Comparison of ENCODE assay signal across 1 cellular context in the genomic region with DNA sequence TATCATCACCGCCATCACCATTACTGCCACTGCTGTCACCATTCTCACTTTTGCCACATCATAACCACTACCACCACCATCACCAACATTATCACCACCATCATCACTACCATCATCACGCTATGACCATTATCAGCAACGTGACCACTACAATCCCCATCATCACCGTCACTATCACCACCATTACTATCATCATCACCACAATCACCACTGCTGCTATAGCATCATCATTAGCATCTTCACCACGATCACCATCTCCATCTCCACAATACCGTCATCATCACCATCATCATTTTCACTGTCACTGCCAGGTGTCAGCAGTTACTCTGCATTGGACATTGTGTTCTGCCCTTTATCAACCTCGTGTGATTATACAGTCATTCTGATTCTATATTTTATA.
TF ChIP-seq lines count a peak whose summit lies in the region.

No MANE protein-coding gene starts in this region.

TF ChIP-seq in HepG2, 621 proteins besides CTCF, POLR2A, EP300 and RAD21 (continued from another document):
- TF ChIP-seq, protein P1, sequence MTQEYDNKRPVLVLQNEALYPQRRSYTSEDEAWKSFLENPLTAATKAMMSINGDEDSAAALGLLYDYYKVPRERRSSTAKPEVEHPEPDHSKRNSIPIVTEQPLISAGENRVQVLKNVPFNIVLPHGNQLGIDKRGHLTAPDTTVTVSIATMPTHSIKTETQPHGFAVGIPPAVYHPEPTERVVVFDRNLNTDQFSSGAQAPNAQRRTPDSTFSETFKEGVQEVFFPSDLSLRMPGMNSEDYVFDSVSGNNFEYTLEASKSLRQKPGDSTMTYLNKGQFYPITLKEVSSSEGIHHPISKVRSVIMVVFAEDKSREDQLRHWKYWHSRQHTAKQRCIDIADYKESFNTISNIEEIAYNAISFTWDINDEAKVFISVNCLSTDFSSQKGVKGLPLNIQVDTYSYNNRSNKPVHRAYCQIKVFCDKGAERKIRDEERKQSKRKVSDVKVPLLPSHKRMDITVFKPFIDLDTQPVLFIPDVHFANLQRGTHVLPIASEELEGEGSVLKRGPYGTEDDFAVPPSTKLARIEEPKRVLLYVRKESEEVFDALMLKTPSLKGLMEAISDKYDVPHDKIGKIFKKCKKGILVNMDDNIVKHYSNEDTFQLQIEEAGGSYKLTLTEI (CRISPR knock-in tag; conservative IDR thresholded peaks at IDR 0.05), result no peak
- TF ChIP-seq HNRNPK (IDR thresholded peaks at IDR 0.05; ENCODE audit: low read depth, low read length, poor library complexity, severe bottlenecking), result no peak
- peak; percentile 73; the same call in 1 of the 2 replicates for TF ChIP-seq NONO (IDR thresholded peaks at IDR 0.05)
- TF ChIP-seq NONO (CRISPR knock-in tag; conservative IDR thresholded peaks at IDR 0.05), result no peak
- no peak for TF ChIP-seq SP1 (IDR thresholded peaks at IDR 0.05)
- TF ChIP-seq SP1 (CRISPR knock-in tag; IDR thresholded peaks at IDR 0.05), result no peak
- no peak for TF ChIP-seq ZBTB20 (CRISPR knock-in tag; IDR thresholded peaks at IDR 0.05; ENCODE audit: borderline replicate concordance, low read depth)
- TF ChIP-seq, protein P2, sequence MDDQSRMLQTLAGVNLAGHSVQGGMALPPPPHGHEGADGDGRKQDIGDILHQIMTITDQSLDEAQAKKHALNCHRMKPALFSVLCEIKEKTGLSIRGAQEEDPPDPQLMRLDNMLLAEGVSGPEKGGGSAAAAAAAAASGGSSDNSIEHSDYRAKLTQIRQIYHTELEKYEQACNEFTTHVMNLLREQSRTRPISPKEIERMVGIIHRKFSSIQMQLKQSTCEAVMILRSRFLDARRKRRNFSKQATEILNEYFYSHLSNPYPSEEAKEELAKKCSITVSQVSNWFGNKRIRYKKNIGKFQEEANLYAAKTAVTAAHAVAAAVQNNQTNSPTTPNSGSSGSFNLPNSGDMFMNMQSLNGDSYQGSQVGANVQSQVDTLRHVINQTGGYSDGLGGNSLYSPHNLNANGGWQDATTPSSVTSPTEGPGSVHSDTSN (CRISPR knock-in tag; IDR thresholded peaks at IDR 0.05; ENCODE audit: borderline replicate concordance), result no peak
- TF ChIP-seq ZNF891 (CRISPR knock-in tag; IDR thresholded peaks at IDR 0.05), result no peak
- no peak for TF ChIP-seq EED (CRISPR knock-in tag; IDR thresholded peaks at IDR 0.05)
- TF ChIP-seq ZNF282 (IDR thresholded peaks at IDR 0.05; ENCODE audit: partially characterized antibody), result peak; percentile 94
- no peak for TF ChIP-seq FIP1L1 (IDR thresholded peaks at IDR 0.05; ENCODE audit: borderline replicate concordance, insufficient read depth, low read depth, low read length)
- TF ChIP-seq ZNF570 (CRISPR knock-in tag; IDR thresholded peaks at IDR 0.05; ENCODE audit: borderline replicate concordance), result no peak
- TF ChIP-seq, protein P3, sequence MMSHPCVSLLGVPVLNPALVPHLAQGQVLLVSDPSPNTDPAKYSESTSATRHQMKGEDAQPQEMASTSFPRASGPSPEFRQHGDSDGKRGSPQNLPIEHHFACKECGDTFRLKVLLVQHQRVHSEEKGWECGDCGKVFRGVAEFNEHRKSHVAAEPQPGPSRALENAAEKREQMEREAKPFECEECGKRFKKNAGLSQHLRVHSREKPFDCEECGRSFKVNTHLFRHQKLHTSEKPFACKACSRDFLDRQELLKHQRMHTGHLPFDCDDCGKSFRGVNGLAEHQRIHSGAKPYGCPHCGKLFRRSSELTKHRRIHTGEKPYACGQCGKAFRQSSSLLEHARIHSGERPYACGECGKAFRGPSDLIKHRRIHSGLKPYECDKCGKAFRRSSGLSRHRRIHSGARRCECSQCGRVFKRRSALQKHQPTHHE (CRISPR knock-in tag; IDR thresholded peaks at IDR 0.05; ENCODE audit: borderline replicate concordance), result no peak
- TF ChIP-seq IKZF1 (IDR thresholded peaks at IDR 0.05), result peak; percentile 74; the same call in 1 of the 2 replicates
- no peak for TF ChIP-seq ZNF234 (CRISPR knock-in tag; conservative IDR thresholded peaks at IDR 0.05)
- TF ChIP-seq HDAC2 (CRISPR knock-in tag; IDR thresholded peaks at IDR 0.05), result no peak
- TF ChIP-seq, protein P4, sequence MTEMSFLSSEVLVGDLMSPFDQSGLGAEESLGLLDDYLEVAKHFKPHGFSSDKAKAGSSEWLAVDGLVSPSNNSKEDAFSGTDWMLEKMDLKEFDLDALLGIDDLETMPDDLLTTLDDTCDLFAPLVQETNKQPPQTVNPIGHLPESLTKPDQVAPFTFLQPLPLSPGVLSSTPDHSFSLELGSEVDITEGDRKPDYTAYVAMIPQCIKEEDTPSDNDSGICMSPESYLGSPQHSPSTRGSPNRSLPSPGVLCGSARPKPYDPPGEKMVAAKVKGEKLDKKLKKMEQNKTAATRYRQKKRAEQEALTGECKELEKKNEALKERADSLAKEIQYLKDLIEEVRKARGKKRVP (CRISPR knock-in tag; IDR thresholded peaks at IDR 0.05), result no peak
- TF ChIP-seq, protein P5, sequence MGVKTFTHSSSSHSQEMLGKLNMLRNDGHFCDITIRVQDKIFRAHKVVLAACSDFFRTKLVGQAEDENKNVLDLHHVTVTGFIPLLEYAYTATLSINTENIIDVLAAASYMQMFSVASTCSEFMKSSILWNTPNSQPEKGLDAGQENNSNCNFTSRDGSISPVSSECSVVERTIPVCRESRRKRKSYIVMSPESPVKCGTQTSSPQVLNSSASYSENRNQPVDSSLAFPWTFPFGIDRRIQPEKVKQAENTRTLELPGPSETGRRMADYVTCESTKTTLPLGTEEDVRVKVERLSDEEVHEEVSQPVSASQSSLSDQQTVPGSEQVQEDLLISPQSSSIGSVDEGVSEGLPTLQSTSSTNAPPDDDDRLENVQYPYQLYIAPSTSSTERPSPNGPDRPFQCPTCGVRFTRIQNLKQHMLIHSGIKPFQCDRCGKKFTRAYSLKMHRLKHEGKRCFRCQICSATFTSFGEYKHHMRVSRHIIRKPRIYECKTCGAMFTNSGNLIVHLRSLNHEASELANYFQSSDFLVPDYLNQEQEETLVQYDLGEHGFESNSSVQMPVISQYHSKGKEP (CRISPR knock-in tag; IDR thresholded peaks at IDR 0.05), result no peak
- no peak for TF ChIP-seq IRX3 (CRISPR knock-in tag; IDR thresholded peaks at IDR 0.05; ENCODE audit: borderline replicate concordance, low read depth)
- no peak for TF ChIP-seq NR2F6 (IDR thresholded peaks at IDR 0.05)
- TF ChIP-seq NR2F6 (CRISPR knock-in tag; IDR thresholded peaks at IDR 0.05), result no peak
- TF ChIP-seq ATM (IDR thresholded peaks at IDR 0.05; ENCODE audit: borderline replicate concordance), result no peak
- TF ChIP-seq, protein P6, sequence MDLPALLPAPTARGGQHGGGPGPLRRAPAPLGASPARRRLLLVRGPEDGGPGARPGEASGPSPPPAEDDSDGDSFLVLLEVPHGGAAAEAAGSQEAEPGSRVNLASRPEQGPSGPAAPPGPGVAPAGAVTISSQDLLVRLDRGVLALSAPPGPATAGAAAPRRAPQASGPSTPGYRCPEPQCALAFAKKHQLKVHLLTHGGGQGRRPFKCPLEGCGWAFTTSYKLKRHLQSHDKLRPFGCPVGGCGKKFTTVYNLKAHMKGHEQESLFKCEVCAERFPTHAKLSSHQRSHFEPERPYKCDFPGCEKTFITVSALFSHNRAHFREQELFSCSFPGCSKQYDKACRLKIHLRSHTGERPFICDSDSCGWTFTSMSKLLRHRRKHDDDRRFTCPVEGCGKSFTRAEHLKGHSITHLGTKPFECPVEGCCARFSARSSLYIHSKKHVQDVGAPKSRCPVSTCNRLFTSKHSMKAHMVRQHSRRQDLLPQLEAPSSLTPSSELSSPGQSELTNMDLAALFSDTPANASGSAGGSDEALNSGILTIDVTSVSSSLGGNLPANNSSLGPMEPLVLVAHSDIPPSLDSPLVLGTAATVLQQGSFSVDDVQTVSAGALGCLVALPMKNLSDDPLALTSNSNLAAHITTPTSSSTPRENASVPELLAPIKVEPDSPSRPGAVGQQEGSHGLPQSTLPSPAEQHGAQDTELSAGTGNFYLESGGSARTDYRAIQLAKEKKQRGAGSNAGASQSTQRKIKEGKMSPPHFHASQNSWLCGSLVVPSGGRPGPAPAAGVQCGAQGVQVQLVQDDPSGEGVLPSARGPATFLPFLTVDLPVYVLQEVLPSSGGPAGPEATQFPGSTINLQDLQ (CRISPR knock-in tag; IDR thresholded peaks at IDR 0.05), result no peak
- TF ChIP-seq ZNF670 (CRISPR knock-in tag; IDR thresholded peaks at IDR 0.05; ENCODE audit: borderline replicate concordance), result no peak
- TF ChIP-seq ARHGAP35 (CRISPR knock-in tag; IDR thresholded peaks at IDR 0.05; ENCODE audit: borderline replicate concordance), result no peak
- no peak for TF ChIP-seq MIER2 (CRISPR knock-in tag; IDR thresholded peaks at IDR 0.05)
- TF ChIP-seq, protein P7, sequence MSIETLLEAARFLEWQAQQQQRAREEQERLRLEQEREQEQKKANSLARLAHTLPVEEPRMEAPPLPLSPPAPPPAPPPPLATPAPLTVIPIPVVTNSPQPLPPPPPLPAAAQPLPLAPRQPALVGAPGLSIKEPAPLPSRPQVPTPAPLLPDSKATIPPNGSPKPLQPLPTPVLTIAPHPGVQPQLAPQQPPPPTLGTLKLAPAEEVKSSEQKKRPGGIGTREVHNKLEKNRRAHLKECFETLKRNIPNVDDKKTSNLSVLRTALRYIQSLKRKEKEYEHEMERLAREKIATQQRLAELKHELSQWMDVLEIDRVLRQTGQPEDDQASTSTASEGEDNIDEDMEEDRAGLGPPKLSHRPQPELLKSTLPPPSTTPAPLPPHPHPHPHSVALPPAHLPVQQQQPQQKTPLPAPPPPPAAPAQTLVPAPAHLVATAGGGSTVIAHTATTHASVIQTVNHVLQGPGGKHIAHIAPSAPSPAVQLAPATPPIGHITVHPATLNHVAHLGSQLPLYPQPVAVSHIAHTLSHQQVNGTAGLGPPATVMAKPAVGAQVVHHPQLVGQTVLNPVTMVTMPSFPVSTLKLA (IDR thresholded peaks at IDR 0.05), result peak; percentile 30; the same call in 1 of the 2 replicates
- no peak for TF ChIP-seq BRCA1 (CRISPR knock-in tag; IDR thresholded peaks at IDR 0.05)
- TF ChIP-seq KLF9 (CRISPR knock-in tag; IDR thresholded peaks at IDR 0.05; ENCODE audit: low read depth), result no peak
- peak; percentile 97 for TF ChIP-seq SOX6 (IDR thresholded peaks at IDR 0.05)
- no peak for TF ChIP-seq SOX6 (CRISPR knock-in tag; IDR thresholded peaks at IDR 0.05)
- TF ChIP-seq, protein P8, sequence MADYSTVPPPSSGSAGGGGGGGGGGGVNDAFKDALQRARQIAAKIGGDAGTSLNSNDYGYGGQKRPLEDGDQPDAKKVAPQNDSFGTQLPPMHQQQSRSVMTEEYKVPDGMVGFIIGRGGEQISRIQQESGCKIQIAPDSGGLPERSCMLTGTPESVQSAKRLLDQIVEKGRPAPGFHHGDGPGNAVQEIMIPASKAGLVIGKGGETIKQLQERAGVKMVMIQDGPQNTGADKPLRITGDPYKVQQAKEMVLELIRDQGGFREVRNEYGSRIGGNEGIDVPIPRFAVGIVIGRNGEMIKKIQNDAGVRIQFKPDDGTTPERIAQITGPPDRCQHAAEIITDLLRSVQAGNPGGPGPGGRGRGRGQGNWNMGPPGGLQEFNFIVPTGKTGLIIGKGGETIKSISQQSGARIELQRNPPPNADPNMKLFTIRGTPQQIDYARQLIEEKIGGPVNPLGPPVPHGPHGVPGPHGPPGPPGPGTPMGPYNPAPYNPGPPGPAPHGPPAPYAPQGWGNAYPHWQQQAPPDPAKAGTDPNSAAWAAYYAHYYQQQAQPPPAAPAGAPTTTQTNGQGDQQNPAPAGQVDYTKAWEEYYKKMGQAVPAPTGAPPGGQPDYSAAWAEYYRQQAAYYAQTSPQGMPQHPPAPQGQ (CRISPR knock-in tag; IDR thresholded peaks at IDR 0.05; ENCODE audit: borderline replicate concordance), result no peak
- TF ChIP-seq ZFP62 (CRISPR knock-in tag; IDR thresholded peaks at IDR 0.05), result no peak
- TF ChIP-seq, protein P9, sequence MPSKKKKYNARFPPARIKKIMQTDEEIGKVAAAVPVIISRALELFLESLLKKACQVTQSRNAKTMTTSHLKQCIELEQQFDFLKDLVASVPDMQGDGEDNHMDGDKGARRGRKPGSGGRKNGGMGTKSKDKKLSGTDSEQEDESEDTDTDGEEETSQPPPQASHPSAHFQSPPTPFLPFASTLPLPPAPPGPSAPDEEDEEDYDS (CRISPR knock-in tag; IDR thresholded peaks at IDR 0.05), result no peak
- TF ChIP-seq ZNF761 (CRISPR knock-in tag; conservative IDR thresholded peaks at IDR 0.05), result no peak
- no peak for TF ChIP-seq ZSCAN20 (CRISPR knock-in tag; IDR thresholded peaks at IDR 0.05; ENCODE audit: borderline replicate concordance)
- no peak for TF ChIP-seq MAF1 (CRISPR knock-in tag; IDR thresholded peaks at IDR 0.05; ENCODE audit: borderline replicate concordance)
- TF ChIP-seq, protein P10, sequence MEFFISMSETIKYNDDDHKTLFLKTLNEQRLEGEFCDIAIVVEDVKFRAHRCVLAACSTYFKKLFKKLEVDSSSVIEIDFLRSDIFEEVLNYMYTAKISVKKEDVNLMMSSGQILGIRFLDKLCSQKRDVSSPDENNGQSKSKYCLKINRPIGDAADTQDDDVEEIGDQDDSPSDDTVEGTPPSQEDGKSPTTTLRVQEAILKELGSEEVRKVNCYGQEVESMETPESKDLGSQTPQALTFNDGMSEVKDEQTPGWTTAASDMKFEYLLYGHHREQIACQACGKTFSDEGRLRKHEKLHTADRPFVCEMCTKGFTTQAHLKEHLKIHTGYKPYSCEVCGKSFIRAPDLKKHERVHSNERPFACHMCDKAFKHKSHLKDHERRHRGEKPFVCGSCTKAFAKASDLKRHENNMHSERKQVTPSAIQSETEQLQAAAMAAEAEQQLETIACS (CRISPR knock-in tag; IDR thresholded peaks at IDR 0.05), result no peak
- peak; percentile 92; the same call in 1 of the 2 replicates for TF ChIP-seq PLRG1 (conservative IDR thresholded peaks at IDR 0.05)
- no peak for TF ChIP-seq ATF1 (CRISPR knock-in tag; IDR thresholded peaks at IDR 0.05)
- peak; percentile 45; the same call in 1 of the 2 replicates for TF ChIP-seq FOXP1 (IDR thresholded peaks at IDR 0.05)
- no peak for TF ChIP-seq FOXP1 (CRISPR knock-in tag; IDR thresholded peaks at IDR 0.05)
- TF ChIP-seq ZNF780A (CRISPR knock-in tag; IDR thresholded peaks at IDR 0.05), result no peak
- peak; percentile 35; the same call in 1 of the 2 replicates for TF ChIP-seq NFRKB (IDR thresholded peaks at IDR 0.05)
- no peak for TF ChIP-seq CBFB (CRISPR knock-in tag; IDR thresholded peaks at IDR 0.05)
- TF ChIP-seq ELF4 (CRISPR knock-in tag; IDR thresholded peaks at IDR 0.05; ENCODE audit: borderline replicate concordance), result no peak
- no peak for TF ChIP-seq ZNF841 (CRISPR knock-in tag; IDR thresholded peaks at IDR 0.05; ENCODE audit: borderline replicate concordance)
- no peak for TF ChIP-seq CHD2 (IDR thresholded peaks at IDR 0.05; ENCODE audit: low read depth, low read length)
- TF ChIP-seq POLR2AphosphoS5 (IDR thresholded peaks at IDR 0.05; ENCODE audit: low read depth, low read length), result no peak
- TF ChIP-seq RFXANK (CRISPR knock-in tag; IDR thresholded peaks at IDR 0.05), result no peak
- TF ChIP-seq HIVEP1 (CRISPR knock-in tag; IDR thresholded peaks at IDR 0.05), result no peak
- TF ChIP-seq PHB2 (IDR thresholded peaks at IDR 0.05; ENCODE audit: partially characterized antibody), result peak; percentile 29
- no peak for TF ChIP-seq ZBTB3 (CRISPR knock-in tag; IDR thresholded peaks at IDR 0.05; ENCODE audit: borderline replicate concordance, low read depth)
- no peak for TF ChIP-seq KLF6 (CRISPR knock-in tag; IDR thresholded peaks at IDR 0.05)
